Comparison of ENCODE assay signal across 11 cellular contexts in genomic region chr9:97293207-97293721, GRCh38. TPM values are rescaled to one million over a fixed set of nuclear protein-coding genes. Genes with fewer than 3 reads are reported as not detected.
DNase-seq lines count a peak whose midpoint lies in the region; ATAC-seq and TF ChIP-seq lines count a peak whose summit lies in the region.
"Had no signal": no experiment of that assay in that cellular context is flagged by ENCODE, and none has a peak within 500 bp of the region (broad histone marks: within the 10 kb centered on the region; RNA-seq: fewer than 3 reads in every experiment).

No MANE protein-coding gene starts in this region.

- intact Hi-C loops in left lung (cut with DNase I): no loop called here

- peak overlapping the region in 3 of 5 experiments; percentile 1 to 62 (median 45) for H3K27ac Mint-ChIP-seq in brain
- H3K27ac Mint-ChIP-seq: activated naive CD8-positive, alpha-beta T cell treated with anti-CD3 and anti-CD28 coated beads for 36 hours had no signal

- peaks cover 17% of the 10 kb centered on the region for H3K4me1 Mint-ChIP-seq in brain

- peaks cover 54% of the 10 kb centered on the region for H3K36me3 Mint-ChIP-seq in brain

- no peak overlapping the region for H3K4me3 Mint-ChIP-seq in brain
- H3K4me3 Mint-ChIP-seq: activated naive CD8-positive, alpha-beta T cell treated with anti-CD3 and anti-CD28 coated beads for 36 hours had no signal

- H3K36me3 ChIP-seq in left lung (peaks cover 0 to 25% of the 10 kb centered on the region in 2 donors), BE2C (no peaks in the 10 kb centered on the region)

- peak; percentile 58 for ATAC-seq in left lung
- ATAC-seq in GM21723 (IDR thresholded peaks at IDR 0.05; ENCODE audit: unreplicated experiment): no peak

- no peaks in the 10 kb centered on the region for H3K27me3 Mint-ChIP-seq in brain
- H3K27me3 Mint-ChIP-seq: activated naive CD8-positive, alpha-beta T cell treated with anti-CD3 and anti-CD28 coated beads for 36 hours had no signal

- in situ Hi-C loops in ACHN (cut with HindIII; ENCODE audit: low pct_ligation_motif_present, low pct_unique_long_range_greater_than_20kb, low sequenced_read_pairs): no loop called here

- peaks cover 0 to 14% (median 8%) of the 10 kb centered on the region in 5 experiments for H3K9me3 Mint-ChIP-seq in brain

- H3K27me3 ChIP-seq in left lung (no peaks in the 10 kb centered on the region), BE2C (no peaks in the 10 kb centered on the region)

- DNase-seq in ACHN (peak; percentile 3), M059J (ENCODE audit: low read depth) (peak; percentile 94), left lung (no peak), NCI-H446 (lab: John Stamatoyannopoulos, UW) (no peak), OCI-M1 (lab: John Stamatoyannopoulos, UW) (no peak), BE2C (no peak)
- DNase-seq: activated naive CD8-positive, alpha-beta T cell treated with anti-CD3 and anti-CD28 coated beads for 36 hours; stimulated activated CD4-positive, alpha-beta T cell treated with anti-CD3 and anti-CD28 coated beads, Interleukin-2, amount 100 ng/mL, for 48 hours had no signal

- no peak overlapping the region for H3K4me3 ChIP-seq in left lung
- no peak overlapping the region for H3K4me3 ChIP-seq in BE2C (ENCODE audit: low read depth, low read length)

- H3K27ac ChIP-seq in left lung: peak overlapping the region in 1 of 2 donors; percentile 53
- H3K27ac ChIP-seq: C4-2B had no signal

- TF ChIP-seq CTCF in brain (conservative IDR thresholded peaks at IDR 0.05): no peak
- no peak for TF ChIP-seq CTCF in left lung (IDR thresholded peaks at IDR 0.05)
- TF ChIP-seq CTCF in BE2C (IDR thresholded peaks at IDR 0.05; ENCODE audit: low read depth, low read length): no peak

- H3K9me3 ChIP-seq in left lung: peaks cover 0 to 5% of the 10 kb centered on the region in 2 donors
- H3K9me3 ChIP-seq in BE2C: no peaks in the 10 kb centered on the region

- H3K4me1 ChIP-seq in left lung (peaks cover 0 to 14% of the 10 kb centered on the region in 2 donors), BE2C (no peaks in the 10 kb centered on the region)

RNA-seq across cellular contexts. Expression of gene CCDC180, which starts 14.2 kb away (rescaled TPM):
- total RNA-seq in M059J (2014; rRNA removed; shearing (Covaris generic)): 0.47 and 0.59 TPM in 2 replicates
- polyA plus RNA-seq in brain (ENCODE audit: insufficient read depth, low read depth, low replicate concordance): 1.4 TPM
- 1 to 10 TPM; 2.7 to 5.1 TPM for total RNA-seq in left lung
- 1.1 TPM for polyA plus RNA-seq in BE2C (2012; ENCODE audit: insufficient read depth, insufficient read length, low read depth)

Comparison
In these comparisons a context has a peak if more than half of its experiments do, and no peak if none do; other contexts are left out.
1. DNase-seq: peak in ACHN (single experiment) and M059J (single experiment); none in left lung (0 of 2), NCI-H446 (0 of 2), OCI-M1 (single experiment) and BE2C (single experiment).